ENCODE assay signal across 20 cellular contexts in genomic region chr15:73539726-73540125, GRCh38.
DNase-seq lines count a peak whose midpoint lies in the region; ATAC-seq, FAIRE-seq and TF ChIP-seq lines count a peak whose summit lies in the region.
"Had no signal": no experiment of that assay in that cellular context is flagged by ENCODE, and none has a peak within 500 bp of the region (broad histone marks: within the 10 kb centered on the region; RNA-seq: fewer than 3 reads in every experiment).

No MANE protein-coding gene starts in this region.

- DNase-seq in DMS 273 (lab: John Stamatoyannopoulos, UW; ENCODE audit: unreplicated experiment): peak; percentile 4
- DNase-seq in DMS 273 treated with DMSO at 0.1 percent for 48 hours (lab: John Stamatoyannopoulos, UW): no peak
- no peak for DNase-seq in D721Med (ENCODE audit: insufficient read length, low spot score)
- peak; percentile 55 for DNase-seq in NCI-H526 treated with DMSO at 0.1 percent for 48 hours (lab: John Stamatoyannopoulos, UW)
- DNase-seq in H1 (ENCODE audit: low read depth in 1 of 2, low spot score in 2 of 2): no peak
- DNase-seq in activated naive CD4-positive, alpha-beta T cell treated with anti-CD3 and anti-CD28 coated beads, Interleukin-2, amount 10 ng/mL, durations not matched to agents 7 days and 5 days: no peak
- no peak for DNase-seq in COLO829 (ENCODE audit: low spot score)
- DNase-seq: CD8-positive, alpha-beta T cell; GF-D8; NCI-H146; NCI-H2081 treated with DMSO at 0.1 percent for 48 hours; NCI-H524; NK-92 treated with Interleukin-12 subunit alpha and Interleukin-12 subunit beta, amount 100 ng/mL, for 24 hours; T-helper 1 cell had no signal

- H4K5ac ChIP-seq in H1 (ENCODE audit: insufficient read length, low read depth, low read length): no peak overlapping the region

- H3K9me3 Mint-ChIP-seq in activated naive CD4-positive, alpha-beta T cell treated with anti-CD3 and anti-CD28 coated beads, Interleukin-2, amount 10 ng/mL, durations not matched to agents 7 days and 5 days: no peaks in the 10 kb centered on the region
- H3K9me3 Mint-ChIP-seq: CD8-positive, alpha-beta T cell had no signal

- no peak overlapping the region for H2AK5ac ChIP-seq in H1 (ENCODE audit: low read depth, low read length)

- H3K23me2 ChIP-seq in H1 (ENCODE audit: low read depth, low read length): no peaks in the 10 kb centered on the region

- no peak overlapping the region for H2BK20ac ChIP-seq in H1 (ENCODE audit: low read length)

- H4K8ac ChIP-seq in H1 (ENCODE audit: extremely low read depth, insufficient read depth, low read length): no peak overlapping the region

- TF ChIP-seq CTCF in D721Med (IDR thresholded peaks at IDR 0.05; ENCODE audit: insufficient read depth, missing control alignments): peak; percentile 12
- TF ChIP-seq CTCF in H1 (IDR thresholded peaks at IDR 0.05; ENCODE audit: control extremely low read depth in 1 of 3, insufficient read depth in 1 of 3, low read depth in 1 of 3, low read length in 3 of 3): no peak

- no peak overlapping the region for H4K91ac ChIP-seq in H1 (replicated peaks; ENCODE audit: insufficient read length, low read length)

- no peaks in the 10 kb centered on the region for H3K4me1 Mint-ChIP-seq in activated naive CD4-positive, alpha-beta T cell treated with anti-CD3 and anti-CD28 coated beads, Interleukin-2, amount 10 ng/mL, durations not matched to agents 7 days and 5 days

- H3K9ac ChIP-seq in H1 (replicated peaks in 1 of 4; ENCODE audit: extremely low read depth in 1 of 4, low read depth in 3 of 4, low read length in 3 of 4): no peak overlapping the region
- H3K9ac ChIP-seq: GM23248, KMS-11 had no signal

- no peak for ATAC-seq in GM19397 (IDR thresholded peaks at IDR 0.05; ENCODE audit: unreplicated experiment)
- ATAC-seq: CD8-positive, alpha-beta T cell had no signal

- H3K4me3 Mint-ChIP-seq in activated naive CD4-positive, alpha-beta T cell treated with anti-CD3 and anti-CD28 coated beads, Interleukin-2, amount 10 ng/mL, durations not matched to agents 7 days and 5 days: no peak overlapping the region
- H3K4me3 Mint-ChIP-seq: CD8-positive, alpha-beta T cell had no signal

- no peak overlapping the region for H2BK15ac ChIP-seq in H1 (ENCODE audit: low read length)

- H3K4me3 ChIP-seq in H1 (ENCODE audit: extremely low read depth in 1 of 4, insufficient read depth in 2 of 4, low read depth in 3 of 4, low read length in 4 of 4): no peak overlapping the region
- H3K4me3 ChIP-seq: GM23248 had no signal

- TF ChIP-seq POLR2A in H1 (IDR thresholded peaks at IDR 0.05; ENCODE audit: control extremely low read depth in 1 of 2, low read depth in 2 of 2, low read length in 2 of 2): no peak

- H3K18ac ChIP-seq in H1 (ENCODE audit: extremely low read depth, low read length): no peak overlapping the region

- no peaks in the 10 kb centered on the region for H3K79me1 ChIP-seq in H1 (ENCODE audit: low read depth, low read length)

- no peaks in the 10 kb centered on the region for H4K20me1 ChIP-seq in H1 (replicated peaks in 1 of 2; ENCODE audit: control insufficient read depth in 1 of 2, insufficient read depth in 2 of 2, low read length in 2 of 2)

- H3K56ac ChIP-seq in H1 (replicated peaks; ENCODE audit: insufficient read length, low read depth, low read length): no peak overlapping the region

- H3K27ac Mint-ChIP-seq in activated naive CD4-positive, alpha-beta T cell treated with anti-CD3 and anti-CD28 coated beads, Interleukin-2, amount 10 ng/mL, durations not matched to agents 7 days and 5 days: no peak overlapping the region
- H3K27ac Mint-ChIP-seq: CD8-positive, alpha-beta T cell had no signal

- POLR2A ChIA-PET in H1 (lab: Charles Lee; ENCODE audit: partially characterized antibody): no interaction called here

- no peaks in the 10 kb centered on the region for H3K36me3 Mint-ChIP-seq in activated naive CD4-positive, alpha-beta T cell treated with anti-CD3 and anti-CD28 coated beads, Interleukin-2, amount 10 ng/mL, durations not matched to agents 7 days and 5 days
- H3K36me3 Mint-ChIP-seq: CD8-positive, alpha-beta T cell had no signal

- CTCF ChIA-PET in H1 (lab: Charles Lee; ENCODE audit: partially characterized antibody): interaction anchor here (0.7 to 1.4 kb wide), 2 partner anchors 38 to 95 kb away, joined by 3 read pairs; no protein-coding TSS in a partner anchor
- CTCF ChIA-PET in activated naive CD4-positive, alpha-beta T cell treated with anti-CD3 and anti-CD28 coated beads, Interleukin-2, amount 10 ng/mL, durations not matched to agents 7 days and 5 days (lab: Charles Lee): no interaction called here

- no peak overlapping the region for H3K27ac ChIP-seq in H1 (ENCODE audit: low read depth, low read length)
- H3K27ac ChIP-seq: 22Rv1, GM23248, KMS-11 had no signal

- H2AFZ ChIP-seq in H1 (ENCODE audit: low read length): no peak overlapping the region
- H2AFZ ChIP-seq: GM23248 had no signal

- peaks cover 0 to 1% (median 0%) of the 10 kb centered on the region in 4 experiments; a peak in 1 of 7 replicates for H3K27me3 ChIP-seq in H1 (replicated peaks in 1 of 4; ENCODE audit: control insufficient read depth in 3 of 4, extremely low read depth in 1 of 4, insufficient read depth in 3 of 4, low read length in 3 of 4)

- no peak overlapping the region for H2BK120ac ChIP-seq in H1 (replicated peaks; ENCODE audit: low read depth, low read length)

- H3K27me3 Mint-ChIP-seq in activated naive CD4-positive, alpha-beta T cell treated with anti-CD3 and anti-CD28 coated beads, Interleukin-2, amount 10 ng/mL, durations not matched to agents 7 days and 5 days: no peaks in the 10 kb centered on the region

- no peaks in the 10 kb centered on the region for H3K79me2 ChIP-seq in H1 (ENCODE audit: control insufficient read depth in 1 of 2, insufficient read depth in 2 of 2, low read length in 2 of 2)

- no peak for TF ChIP-seq EP300 in H1 (IDR thresholded peaks at IDR 0.05; ENCODE audit: borderline replicate concordance in 1 of 2, low read depth in 2 of 2, low read length in 2 of 2)

- no peaks in the 10 kb centered on the region for H3K9me3 ChIP-seq in H1 (ENCODE audit: insufficient read depth in 2 of 2, low read depth in 1 of 2, low read length in 1 of 2)

- FAIRE-seq in D721Med (lab: Jason Lieb, UNC): no peak
- FAIRE-seq in H1 (lab: Jason Lieb, UNC): no peak
- FAIRE-seq: GM12891, GM18507 had no signal

- peak; percentile 28 to 39; a peak in 3 of 4 replicates for TF ChIP-seq RAD21 in H1 (IDR thresholded peaks at IDR 0.05 in 1 of 2, conservative IDR thresholded peaks at IDR 0.05 in 1 of 2; ENCODE audit: low read depth in 2 of 2, low read length in 2 of 2)

- H3K4ac ChIP-seq in H1 (replicated peaks; ENCODE audit: insufficient read length, low read depth, low read length): no peak overlapping the region

- no peak overlapping the region for H3K4me2 ChIP-seq in H1 (ENCODE audit: insufficient read depth in 1 of 2, low read depth in 2 of 2, low read length in 2 of 2)
- H3K4me2 ChIP-seq: KMS-11 had no signal

- H2BK12ac ChIP-seq in H1 (ENCODE audit: low read depth, low read length): no peak overlapping the region

- no peak overlapping the region for H3K23ac ChIP-seq in H1 (ENCODE audit: insufficient read length)

- no peak overlapping the region for H3K14ac ChIP-seq in H1 (ENCODE audit: insufficient read length)

- H2BK5ac ChIP-seq in H1 (ENCODE audit: low read depth, low read length): no peak overlapping the region

- no peaks in the 10 kb centered on the region for H3K4me1 ChIP-seq in H1 (replicated peaks in 1 of 4; ENCODE audit: control insufficient read depth in 3 of 4, insufficient read depth in 4 of 4, low read length in 3 of 4)

- 74% methylated on average over 2 of the region's 2 CpGs; no CpG with 5 or more reads in 1 of the 2 experiments for WGBS in H1 (ENCODE audit: extremely low coverage in 1 of 2, insufficient coverage in 1 of 2, insufficient read length in 1 of 2, insufficient replicate concordance in 2 of 2, low coverage in 1 of 2, low lambda C conversion rate in 2 of 2, missing lambda C conversion rate in 1 of 2), 2 experiments

- no peaks in the 10 kb centered on the region for H3K36me3 ChIP-seq in H1 (ENCODE audit: control insufficient read depth in 2 of 4, insufficient read depth in 4 of 4, low read length in 3 of 4)

TF ChIP-seq in H1, 55 proteins besides CTCF, POLR2A, EP300 and RAD21:
- no peak for TF ChIP-seq HDAC2 (IDR thresholded peaks at IDR 0.05; ENCODE audit: borderline replicate concordance in 1 of 2, low read depth in 2 of 2, low read length in 2 of 2)
- no peak for TF ChIP-seq SAP30 (IDR thresholded peaks at IDR 0.05; ENCODE audit: insufficient read depth, insufficient replicate concordance, low read length)
- TF ChIP-seq ASH2L (IDR thresholded peaks at IDR 0.05; ENCODE audit: low read length): no peak
- no peak for TF ChIP-seq NRF1 (IDR thresholded peaks at IDR 0.05; ENCODE audit: low read depth, low read length)
- no peak for TF ChIP-seq EGR1 (IDR thresholded peaks at IDR 0.05; ENCODE audit: borderline replicate concordance, low read depth, low read length)
- TF ChIP-seq RXRA (IDR thresholded peaks at IDR 0.05; ENCODE audit: insufficient read depth, low read depth, low read length): no peak
- TF ChIP-seq TBP (IDR thresholded peaks at IDR 0.05; ENCODE audit: low read depth, low read length): no peak
- no peak for TF ChIP-seq CHD2 (IDR thresholded peaks at IDR 0.05; ENCODE audit: low read length)
- TF ChIP-seq SUZ12 (IDR thresholded peaks at IDR 0.05; ENCODE audit: low read length): no peak
- no peak for TF ChIP-seq EZH2 (IDR thresholded peaks at IDR 0.05; ENCODE audit: low read depth, low read length, severe bottlenecking)
- TF ChIP-seq TEAD4 (IDR thresholded peaks at IDR 0.05; ENCODE audit: low read depth, low read length): no peak

Comparison
In these comparisons a context has a peak if more than half of its experiments do, and no peak if none do; other contexts are left out.
1. DNase-seq: peak in DMS 273 (single experiment) and NCI-H526 treated with DMSO at 0.1 percent for 48 hours (single experiment); none in DMS 273 treated with DMSO at 0.1 percent for 48 hours (single experiment), D721Med (single experiment), H1 (0 of 2), activated naive CD4-positive, alpha-beta T cell treated with anti-CD3 and anti-CD28 coated beads, Interleukin-2, amount 10 ng/mL, durations not matched to agents 7 days and 5 days (single experiment) and COLO829 (single experiment).